8 cellular contexts compared by ENCODE assay signal in genomic region chr4:81631958-81632439, GRCh38.
DNase-seq lines count a peak whose midpoint lies in the region; ATAC-seq, FAIRE-seq and TF ChIP-seq lines count a peak whose summit lies in the region.

No MANE protein-coding gene starts in this region.

- H3K27ac ChIP-seq in ACC112 (ENCODE audit: low read depth, low read length) (peak overlapping the region; percentile 84), transverse colon (no peak overlapping the region)

- H3K27me3 Mint-ChIP-seq in activated naive CD4-positive, alpha-beta T cell treated with anti-CD3 and anti-CD28 coated beads, Interleukin-2, amount 10 ng/mL, durations not matched to agents 7 days and 5 days = no peaks in the 10 kb centered on the region

- TF ChIP-seq EP300 in transverse colon (IDR thresholded peaks at IDR 0.05; ENCODE audit: low read depth) = no peak

- no peaks in the 10 kb centered on the region for H3K36me3 ChIP-seq in ACC112 (ENCODE audit: insufficient read depth, low read length)
- H3K36me3 ChIP-seq in transverse colon = no peaks in the 10 kb centered on the region

- in situ Hi-C loops in transverse colon (cut with MboI; ENCODE audit: low pct_ligation_motif_present in 1 of 4, low pct_unique_long_range_greater_than_20kb in 1 of 4, low sequenced_read_pairs in 3 of 4) = no loop called here

- intact Hi-C loops in transverse colon (cut with DNase I; ENCODE audit: low total_unique reads) = no loop called here

- no peak for TF ChIP-seq CTCF in transverse colon (IDR thresholded peaks at IDR 0.05)

- no peak for TF ChIP-seq POLR2A in transverse colon (IDR thresholded peaks at IDR 0.05)

- H3K4me3 ChIP-seq in ACC112 (ENCODE audit: low read depth, low read length) (no peak overlapping the region), transverse colon (no peak overlapping the region)

- no peaks in the 10 kb centered on the region for H3K79me2 ChIP-seq in ACC112 (ENCODE audit: control insufficient read depth, insufficient read depth, low read length, unreplicated experiment)

- no peaks in the 10 kb centered on the region for H3K9me3 ChIP-seq in transverse colon

- ATAC-seq in GM18867 (IDR thresholded peaks at IDR 0.05; ENCODE audit: unreplicated experiment) = peak; percentile 63

- no peaks in the 10 kb centered on the region for H3K4me1 Mint-ChIP-seq in activated naive CD4-positive, alpha-beta T cell treated with anti-CD3 and anti-CD28 coated beads, Interleukin-2, amount 10 ng/mL, durations not matched to agents 7 days and 5 days

- no peaks in the 10 kb centered on the region for H3K9me3 Mint-ChIP-seq in activated naive CD4-positive, alpha-beta T cell treated with anti-CD3 and anti-CD28 coated beads, Interleukin-2, amount 10 ng/mL, durations not matched to agents 7 days and 5 days

- peak; percentile 61 for FAIRE-seq in urothelium cell line (lab: Jason Lieb, UNC)

- H3K4me3 Mint-ChIP-seq in activated naive CD4-positive, alpha-beta T cell treated with anti-CD3 and anti-CD28 coated beads, Interleukin-2, amount 10 ng/mL, durations not matched to agents 7 days and 5 days = no peak overlapping the region

- 82 to 85% methylated on average over 3 to 4 of the region's 4 CpGs for WGBS in transverse colon (ENCODE audit: low coverage in 1 of 2), 2 donors

- H3K27ac Mint-ChIP-seq in activated naive CD4-positive, alpha-beta T cell treated with anti-CD3 and anti-CD28 coated beads, Interleukin-2, amount 10 ng/mL, durations not matched to agents 7 days and 5 days = no peak overlapping the region

- peak overlapping the region; percentile 3 for H2AFZ ChIP-seq in ACC112 (ENCODE audit: low read length, unreplicated experiment)

- no peaks in the 10 kb centered on the region for H3K27me3 ChIP-seq in ACC112 (ENCODE audit: insufficient read depth, low read length)
- H3K27me3 ChIP-seq in transverse colon = no peaks in the 10 kb centered on the region

- H3K4me1 ChIP-seq in ACC112 (ENCODE audit: control insufficient read depth, insufficient read depth, low read length, unreplicated experiment) (peaks cover 34% of the 10 kb centered on the region), transverse colon (peaks cover 0 to 13% (median 2%) of the 10 kb centered on the region in 4 donors)

- DNase-seq in NCI-H2171 (lab: John Stamatoyannopoulos, UW) = peak; percentile 11
- DNase-seq in glomerular visceral epithelial cell (ENCODE audit: extremely low spot score) = peak; percentile 98
- DNase-seq in urothelium cell line (ENCODE audit: low spot score) = peak; percentile 54
- DNase-seq in midbrain (lab: John Stamatoyannopoulos, UW) = no peak
- DNase-seq in transverse colon = no peak
- no peak for DNase-seq in activated naive CD4-positive, alpha-beta T cell treated with anti-CD3 and anti-CD28 coated beads, Interleukin-2, amount 10 ng/mL, durations not matched to agents 7 days and 5 days

- CTCF ChIA-PET in activated naive CD4-positive, alpha-beta T cell treated with anti-CD3 and anti-CD28 coated beads, Interleukin-2, amount 10 ng/mL, durations not matched to agents 7 days and 5 days (lab: Charles Lee) = interaction anchor here (1.1 kb wide), 1 partner anchor 18 kb away, joined by 3 read pairs; no protein-coding TSS in a partner anchor

- no peaks in the 10 kb centered on the region for H3K36me3 Mint-ChIP-seq in activated naive CD4-positive, alpha-beta T cell treated with anti-CD3 and anti-CD28 coated beads, Interleukin-2, amount 10 ng/mL, durations not matched to agents 7 days and 5 days

Comparison
In these comparisons a context has a peak if more than half of its experiments do, and no peak if none do; other contexts are left out.
1. DNase-seq: peak in NCI-H2171 (single experiment), glomerular visceral epithelial cell (single experiment) and urothelium cell line (single experiment); none in midbrain (single experiment), transverse colon (single experiment) and activated naive CD4-positive, alpha-beta T cell treated with anti-CD3 and anti-CD28 coated beads, Interleukin-2, amount 10 ng/mL, durations not matched to agents 7 days and 5 days (single experiment).